In the genomic region with DNA sequence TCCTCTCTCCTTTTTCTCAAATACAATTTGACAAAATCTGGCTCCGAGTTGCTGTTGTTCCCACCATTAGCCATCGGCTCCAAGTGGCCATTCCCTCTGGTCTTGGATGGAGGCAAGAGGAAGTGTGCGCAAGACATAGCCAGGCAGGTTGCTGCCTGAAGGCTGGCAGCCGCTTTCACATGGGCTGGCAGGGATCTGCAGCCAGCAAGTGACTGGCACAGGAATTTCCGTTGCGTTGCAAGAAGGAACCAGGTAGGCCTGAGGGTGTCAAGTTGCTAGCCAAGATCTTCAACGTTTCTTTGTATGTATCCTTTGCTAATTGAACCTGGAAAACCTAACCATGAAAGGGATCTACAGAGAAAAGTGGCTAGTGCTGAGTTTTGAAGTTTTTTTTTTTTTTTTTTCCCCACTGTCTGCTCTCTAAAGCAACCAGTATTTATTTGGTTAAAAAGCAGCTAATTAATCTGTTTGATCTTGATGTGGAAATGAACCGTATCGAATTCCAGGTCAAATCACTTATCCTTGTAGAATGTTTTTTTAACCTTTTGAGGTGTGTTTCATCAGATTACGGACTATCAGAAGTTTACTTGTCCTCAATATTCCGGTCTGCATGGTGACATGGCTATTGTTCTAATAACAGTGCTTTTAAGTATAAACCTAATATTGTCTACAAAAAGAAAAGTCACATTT, we compare ENCODE assay signal across 1 cellular context.
TF ChIP-seq lines count a peak whose summit lies in the region.

No MANE protein-coding gene starts in this region.

TF ChIP-seq in IMR-90, 13 proteins besides CTCF, POLR2A, EP300 and RAD21 (continued from another document):
- TF ChIP-seq MAZ (IDR thresholded peaks at IDR 0.05; ENCODE audit: borderline replicate concordance, low read depth, low read length) (no peak), CHD1 (IDR thresholded peaks at IDR 0.05; ENCODE audit: low read depth, low read length) (no peak), FOS (IDR thresholded peaks at IDR 0.05; ENCODE audit: low read depth, low read length) (no peak), USF2 (IDR thresholded peaks at IDR 0.05; ENCODE audit: low read depth, low read length) (no peak), SMC3 (IDR thresholded peaks at IDR 0.05; ENCODE audit: low read depth, low read length) (no peak), MXI1 (IDR thresholded peaks at IDR 0.05; ENCODE audit: borderline replicate concordance, low read depth, low read length) (no peak)
